Comparison of ENCODE assay signal across 8 cellular contexts in genomic region chr5:143401846-143402463, GRCh38. TPM values are rescaled to one million over a fixed set of nuclear protein-coding genes. Genes with fewer than 3 reads are reported as not detected.
DNase-seq lines count a peak whose midpoint lies in the region; ATAC-seq and TF ChIP-seq lines count a peak whose summit lies in the region.

No MANE protein-coding gene starts in this region.

- intact Hi-C loops in heart left ventricle (cut with DNase I): loop anchor here (2.0 to 10.0 kb wide), 28 partner anchors 90 to 743 kb away; no protein-coding TSS in a partner anchor
- intact Hi-C loops in Right ventricle myocardium inferior (cut with DNase I): loop anchor here (5.0 to 10.0 kb wide), 8 partner anchors 85 to 687 kb away; no protein-coding TSS in a partner anchor
- intact Hi-C loops in activated CD8-positive, alpha-beta T cell treated with anti-CD3 and anti-CD28 coated beads for 36 hours (cut with micrococcal nuclease): loop anchor here (2.0 to 5.0 kb wide), 2 partner anchors 175 to 393 kb away; no protein-coding TSS in a partner anchor
- intact Hi-C loops in gastrocnemius medialis (cut with DNase I; ENCODE audit: low total_unique reads): loop anchor here (2.0 to 10.0 kb wide), 9 partner anchors 85 to 627 kb away; partner anchors contain the start of gene ARHGAP26

- H3K27me3 ChIP-seq in heart left ventricle (no peaks in the 10 kb centered on the region), gastroesophageal sphincter (no peaks in the 10 kb centered on the region), gastrocnemius medialis (no peaks in the 10 kb centered on the region)

- H3K4me3 ChIP-seq in heart left ventricle: peak overlapping the region; percentile 64 to 95 (median 88)
- peak overlapping the region; percentile 54 to 93 for H3K4me3 ChIP-seq in gastroesophageal sphincter
- H3K4me3 ChIP-seq in gastrocnemius medialis: peak overlapping the region; percentile 80 to 92 (median 86)

- in situ Hi-C loops in gastrocnemius medialis (cut with MboI; ENCODE audit: low sequenced_read_pairs in 4 of 4): loop anchor here (5.0 to 25.0 kb wide), 7 partner anchors 157 to 477 kb away; no protein-coding TSS in a partner anchor

- WGBS in heart left ventricle, 4 donors: 1 to 2% (median 2%) methylated on average over 19 of the region's 19 CpGs
- WGBS in gastroesophageal sphincter (ENCODE audit: low coverage in 1 of 2), 2 donors: 4 to 7% methylated on average over 11 to 19 of the region's 19 CpGs

- peak overlapping the region; percentile 93 for H3K4me3 Mint-ChIP-seq in activated CD8-positive, alpha-beta T cell treated with anti-CD3 and anti-CD28 coated beads for 36 hours

- DNase-seq in heart left ventricle (no peak), Right ventricle myocardium inferior (ENCODE audit: missing footprints) (no peak), gastrocnemius medialis (no peak), NCI-H2081 treated with DMSO at 0.1 percent for 48 hours (lab: John Stamatoyannopoulos, UW) (no peak), DMS53 (lab: John Stamatoyannopoulos, UW) (no peak)
- peak; percentile 28 for DNase-seq in activated CD8-positive, alpha-beta T cell treated with anti-CD3 and anti-CD28 coated beads for 36 hours

- H3K9me3 ChIP-seq in heart left ventricle (no peaks in the 10 kb centered on the region), gastroesophageal sphincter (no peaks in the 10 kb centered on the region), gastrocnemius medialis (no peaks in the 10 kb centered on the region)

- TF ChIP-seq POLR2A in heart left ventricle (IDR thresholded peaks at IDR 0.05): no peak
- no peak for TF ChIP-seq POLR2A in gastroesophageal sphincter (IDR thresholded peaks at IDR 0.05)
- TF ChIP-seq POLR2A in gastrocnemius medialis (IDR thresholded peaks at IDR 0.05): peak in 1 of 2 donors; percentile 36

- CTCF ChIA-PET in activated CD8-positive, alpha-beta T cell treated with anti-CD3 and anti-CD28 coated beads for 36 hours (lab: Charles Lee): interaction anchor here (0.6 kb wide), 1 partner anchor 11 kb away, joined by 3 read pairs; no protein-coding TSS in a partner anchor

- ATAC-seq in heart left ventricle: no peak
- no peak for ATAC-seq in Right ventricle myocardium inferior
- no peak for ATAC-seq in activated CD8-positive, alpha-beta T cell treated with anti-CD3 and anti-CD28 coated beads for 36 hours
- no peak for ATAC-seq in gastroesophageal sphincter
- no peak for ATAC-seq in gastrocnemius medialis
- no peak for ATAC-seq in GM18868 (IDR thresholded peaks at IDR 0.05; ENCODE audit: unreplicated experiment)

- peaks cover 48% of the 10 kb centered on the region for H3K4me1 Mint-ChIP-seq in activated CD8-positive, alpha-beta T cell treated with anti-CD3 and anti-CD28 coated beads for 36 hours (ENCODE audit: low read depth)

- no peak for TF ChIP-seq EP300 in gastroesophageal sphincter (IDR thresholded peaks at IDR 0.05)

- POLR2A ChIA-PET in activated CD8-positive, alpha-beta T cell treated with anti-CD3 and anti-CD28 coated beads for 36 hours (lab: Charles Lee): interaction anchor here (1.0 to 1.2 kb wide), 3 partner anchors 33 to 399 kb away, joined by 3 to 4 read pairs (median 3); no protein-coding TSS in a partner anchor

- peaks cover 38% of the 10 kb centered on the region for H3K36me3 Mint-ChIP-seq in activated CD8-positive, alpha-beta T cell treated with anti-CD3 and anti-CD28 coated beads for 36 hours (ENCODE audit: low read depth)

- peak overlapping the region; percentile 83 for H3K27ac Mint-ChIP-seq in activated CD8-positive, alpha-beta T cell treated with anti-CD3 and anti-CD28 coated beads for 36 hours

- TF ChIP-seq CTCF in heart left ventricle (IDR thresholded peaks at IDR 0.05) (no peak), gastroesophageal sphincter (IDR thresholded peaks at IDR 0.05) (no peak), gastrocnemius medialis (IDR thresholded peaks at IDR 0.05 in 4 of 5, conservative IDR thresholded peaks at IDR 0.05 in 1 of 5) (no peak)
- TF ChIP-seq CTCF in activated CD8-positive, alpha-beta T cell treated with anti-CD3 and anti-CD28 coated beads for 36 hours (IDR thresholded peaks at IDR 0.05): no peak

- H3K9me3 Mint-ChIP-seq in activated CD8-positive, alpha-beta T cell treated with anti-CD3 and anti-CD28 coated beads for 36 hours: no peaks in the 10 kb centered on the region

- H3K4me1 ChIP-seq in heart left ventricle (peaks cover 0 to 56% (median 28%) of the 10 kb centered on the region in 12 donors), gastroesophageal sphincter (peaks cover 0 to 36% (median 0%) of the 10 kb centered on the region in 3 donors), gastrocnemius medialis (peaks cover 11 to 21% of the 10 kb centered on the region in 2 donors)

- H3K36me3 ChIP-seq in heart left ventricle (peaks cover 0 to 15% (median 9%) of the 10 kb centered on the region in 9 donors), gastroesophageal sphincter (no peaks in the 10 kb centered on the region), gastrocnemius medialis (no peaks in the 10 kb centered on the region)

- H3K27me3 Mint-ChIP-seq in activated CD8-positive, alpha-beta T cell treated with anti-CD3 and anti-CD28 coated beads for 36 hours: no peaks in the 10 kb centered on the region

- peak overlapping the region; percentile 95 to 100 (median 99) for H3K27ac ChIP-seq in heart left ventricle
- peak overlapping the region; percentile 77 to 100 (median 96) for H3K27ac ChIP-seq in gastroesophageal sphincter
- peak overlapping the region; percentile 99 to 100 (median 99) for H3K27ac ChIP-seq in gastrocnemius medialis

RNA-seq across cellular contexts. Expression of gene NR3C1, which starts 1.5 kb away (rescaled TPM):
- total RNA-seq in heart left ventricle: 10 to 100 TPM; 29.6 to 73.7 (median 50.6) TPM
- 10 to 100 TPM; 10.4 to 21.5 TPM for polyA plus RNA-seq in heart left ventricle
- total RNA-seq in Right ventricle myocardium inferior: 56.1 TPM
- total RNA-seq in activated CD8-positive, alpha-beta T cell treated with anti-CD3 and anti-CD28 coated beads for 36 hours: 10 to 100 TPM; 52.7 to 55.6 TPM
- total RNA-seq in gastroesophageal sphincter: 100 to 1,000 TPM in 1 of 4 donors, 10 to 100 TPM in 3; 69.7 to 103 (median 85.6) TPM
- total RNA-seq in gastrocnemius medialis: 10 to 100 TPM; 56.7 to 79.1 (median 64.4) TPM
